Comparison of ENCODE assay signal across 21 cellular contexts in the genomic region with DNA sequence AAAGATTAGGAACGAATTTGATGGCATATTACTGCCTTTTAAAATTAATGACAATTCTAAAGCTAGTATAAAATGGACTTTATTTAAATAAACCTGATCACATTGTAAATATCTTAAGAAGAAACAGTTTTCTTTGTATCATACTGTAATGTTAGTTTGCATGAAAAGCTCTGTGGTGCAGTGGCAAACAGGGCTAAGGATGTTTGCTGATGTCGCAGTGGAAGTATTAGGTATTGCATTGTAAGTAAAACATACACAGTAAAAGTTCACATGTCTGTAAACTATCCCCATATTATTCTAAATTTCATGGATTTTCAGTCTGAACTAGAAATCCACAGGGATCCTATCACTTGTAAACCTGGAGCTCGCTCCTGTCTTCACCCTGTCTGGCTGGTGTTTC.
DNase-seq lines count a peak whose midpoint lies in the region; ATAC-seq and TF ChIP-seq lines count a peak whose summit lies in the region.
"Had no signal": no experiment of that assay in that cellular context is flagged by ENCODE, and none has a peak within 500 bp of the region (broad histone marks: within the 10 kb centered on the region; RNA-seq: fewer than 3 reads in every experiment).

No MANE protein-coding gene starts in this region.

- no peak overlapping the region for H3K27ac Mint-ChIP-seq in HFFc6
- H3K27ac Mint-ChIP-seq in glutamatergic neuron (ENCODE audit: unreplicated experiment), result no peak overlapping the region
- no peak overlapping the region for H3K27ac Mint-ChIP-seq in activated T-helper 2 cell treated with anti-CD3 and anti-CD28 coated beads, Interferon-gamma antibody, Interleukin-2, Interleukin-4, amounts not matched to agents 10 μg/mL and 5 μg/mL and 100 μg/mL, durations not matched to agents 14 hours and 24 hours and 36 hours
- H3K27ac Mint-ChIP-seq: activated naive CD4-positive, alpha-beta T cell treated with anti-CD3 and anti-CD28 coated beads, Interleukin-2, amount 50 U/mL, for 72 hours; activated T-cell treated with anti-CD3 and anti-CD28 coated beads, Interleukin-2, amount 50 U/mL, for 24 hours had no signal

- H3K27me3 Mint-ChIP-seq in HFFc6 (ENCODE audit: insufficient read depth) (peaks cover 4% of the 10 kb centered on the region; the same call in 1 of the 2 replicates), glutamatergic neuron (ENCODE audit: unreplicated experiment) (peaks cover 4% of the 10 kb centered on the region)
- peaks cover 6% of the 10 kb centered on the region for H3K27me3 Mint-ChIP-seq in activated T-helper 2 cell treated with anti-CD3 and anti-CD28 coated beads, Interferon-gamma antibody, Interleukin-2, Interleukin-4, amounts not matched to agents 10 μg/mL and 5 μg/mL and 100 μg/mL, durations not matched to agents 14 hours and 24 hours and 36 hours (ENCODE audit: low read depth)

- no peaks in the 10 kb centered on the region for H3K36me3 ChIP-seq in BJ (ENCODE audit: control insufficient read depth, insufficient read depth, low read length)
- H3K36me3 ChIP-seq: heart left ventricle, lower lobe of right lung, ovary, stomach had no signal

- no peak for ATAC-seq in HG02970 (IDR thresholded peaks at IDR 0.05; ENCODE audit: low FRiP score, unreplicated experiment)
- ATAC-seq: activated naive CD4-positive, alpha-beta T cell treated with anti-CD3 and anti-CD28 coated beads, Interleukin-2, amount 50 U/mL, for 72 hours; heart left ventricle; lower lobe of right lung; sciatic nerve had no signal

- no peak overlapping the region for H3K4me3 ChIP-seq in BJ (ENCODE audit: low read depth, low read length)
- H3K4me3 ChIP-seq in astrocyte of the spinal cord (ENCODE audit: low read depth, low read length), result no peak overlapping the region
- H3K4me3 ChIP-seq: heart left ventricle, lower lobe of right lung, ovary, stomach had no signal

- POLR2A ChIA-PET in BJ (lab: Charles Lee), result no interaction called here

- no peak overlapping the region for H3K4me3 Mint-ChIP-seq in HFFc6
- no peak overlapping the region for H3K4me3 Mint-ChIP-seq in glutamatergic neuron (ENCODE audit: unreplicated experiment)
- H3K4me3 Mint-ChIP-seq in activated T-helper 2 cell treated with anti-CD3 and anti-CD28 coated beads, Interferon-gamma antibody, Interleukin-2, Interleukin-4, amounts not matched to agents 10 μg/mL and 5 μg/mL and 100 μg/mL, durations not matched to agents 14 hours and 24 hours and 36 hours (ENCODE audit: low read depth), result no peak overlapping the region
- H3K4me3 Mint-ChIP-seq: activated T-cell treated with anti-CD3 and anti-CD28 coated beads, Interleukin-2, amount 50 U/mL, for 24 hours had no signal

- no peak for DNase-seq in BJ (ENCODE audit: low read depth)
- DNase-seq in HFFc6, result no peak
- no peak for DNase-seq in astrocyte of the spinal cord (ENCODE audit: low read depth, low spot score)
- no peak for DNase-seq in glutamatergic neuron
- no peak for DNase-seq in activated T-helper 2 cell treated with anti-CD3 and anti-CD28 coated beads, Interferon-gamma antibody, Interleukin-2, Interleukin-4, amounts not matched to agents 10 μg/mL and 5 μg/mL and 100 μg/mL, durations not matched to agents 14 hours and 24 hours and 36 hours (ENCODE audit: low spot score)
- no peak for DNase-seq in Ammon's horn (ENCODE audit: low spot score)
- no peak for DNase-seq in SHP77 treated with DMSO at 0.1 percent for 48 hours (lab: John Stamatoyannopoulos, UW)
- DNase-seq: activated CD4-positive, alpha-beta T cell treated with anti-CD3 and anti-CD28 coated beads, Interleukin-2, amount 50 U/mL, for 48 hours; activated T-cell treated with anti-CD3 and anti-CD28 coated beads, Interleukin-2, amount 50 U/mL, for 24 hours; AML-193; GF-D8; heart left ventricle; lower lobe of right lung; NCI-H1436; NCI-H2171 treated with DMSO at 0.1 percent for 48 hours; ovary; stimulated activated CD4-positive, alpha-beta T cell treated with anti-CD3 and anti-CD28 coated beads, Interleukin-1b, Interleukin-23, amount 100 ng/mL, for 48 hours; stomach had no signal

- in situ Hi-C loops in astrocyte of the spinal cord (cut with HindIII; ENCODE audit: low sequenced_read_pairs), result no loop called here

- intact Hi-C loops in activated T-helper 2 cell treated with anti-CD3 and anti-CD28 coated beads, Interferon-gamma antibody, Interleukin-2, Interleukin-4, amounts not matched to agents 10 μg/mL and 5 μg/mL and 100 μg/mL, durations not matched to agents 14 hours and 24 hours and 36 hours (cut with micrococcal nuclease), result no loop called here

- H3K4me1 Mint-ChIP-seq in HFFc6 (ENCODE audit: low read depth), result peaks cover 34% of the 10 kb centered on the region
- H3K4me1 Mint-ChIP-seq in glutamatergic neuron (ENCODE audit: low read depth, unreplicated experiment), result no peaks in the 10 kb centered on the region
- no peaks in the 10 kb centered on the region for H3K4me1 Mint-ChIP-seq in activated T-helper 2 cell treated with anti-CD3 and anti-CD28 coated beads, Interferon-gamma antibody, Interleukin-2, Interleukin-4, amounts not matched to agents 10 μg/mL and 5 μg/mL and 100 μg/mL, durations not matched to agents 14 hours and 24 hours and 36 hours (ENCODE audit: low read depth)

- TF ChIP-seq CTCF in BJ (IDR thresholded peaks at IDR 0.05; ENCODE audit: insufficient read depth, low read depth, low read length), result peak; percentile 23
- peak; percentile 69 for TF ChIP-seq CTCF in HFFc6 (IDR thresholded peaks at IDR 0.05)
- TF ChIP-seq CTCF in astrocyte of the spinal cord (IDR thresholded peaks at IDR 0.05; ENCODE audit: low read depth, low read length), result peak; percentile 16
- TF ChIP-seq CTCF in glutamatergic neuron (IDR thresholded peaks at IDR 0.05; ENCODE audit: partially characterized antibody, unreplicated experiment), result peak; percentile 51

- H3K27me3 ChIP-seq in BJ (ENCODE audit: control insufficient read depth, insufficient read depth, low read length), result no peaks in the 10 kb centered on the region
- H3K27me3 ChIP-seq: heart left ventricle, ovary, stomach had no signal

- CTCF ChIA-PET in BJ (lab: Yijun Ruan, JAX), result interaction anchor here (0.9 to 1.9 kb wide), 7 partner anchors 8 to 211 kb away, joined by 3 to 6 read pairs (median 4); no protein-coding TSS in a partner anchor

- no peaks in the 10 kb centered on the region for H3K36me3 Mint-ChIP-seq in HFFc6 (ENCODE audit: low read depth)
- no peaks in the 10 kb centered on the region for H3K36me3 Mint-ChIP-seq in glutamatergic neuron (ENCODE audit: unreplicated experiment)
- no peaks in the 10 kb centered on the region for H3K36me3 Mint-ChIP-seq in activated T-helper 2 cell treated with anti-CD3 and anti-CD28 coated beads, Interferon-gamma antibody, Interleukin-2, Interleukin-4, amounts not matched to agents 10 μg/mL and 5 μg/mL and 100 μg/mL, durations not matched to agents 14 hours and 24 hours and 36 hours (ENCODE audit: low read depth)
- H3K36me3 Mint-ChIP-seq: activated naive CD4-positive, alpha-beta T cell treated with anti-CD3 and anti-CD28 coated beads, Interleukin-2, amount 50 U/mL, for 72 hours had no signal

- H3K9me3 Mint-ChIP-seq in HFFc6 (no peaks in the 10 kb centered on the region), glutamatergic neuron (ENCODE audit: unreplicated experiment) (no peaks in the 10 kb centered on the region)
- H3K9me3 Mint-ChIP-seq in activated T-helper 2 cell treated with anti-CD3 and anti-CD28 coated beads, Interferon-gamma antibody, Interleukin-2, Interleukin-4, amounts not matched to agents 10 μg/mL and 5 μg/mL and 100 μg/mL, durations not matched to agents 14 hours and 24 hours and 36 hours, result no peaks in the 10 kb centered on the region
- H3K9me3 Mint-ChIP-seq: activated naive CD4-positive, alpha-beta T cell treated with anti-CD3 and anti-CD28 coated beads, Interleukin-2, amount 50 U/mL, for 72 hours; activated T-cell treated with anti-CD3 and anti-CD28 coated beads, Interleukin-2, amount 50 U/mL, for 24 hours had no signal

Comparison
In these comparisons a context has a peak if more than half of its experiments do, and no peak if none do; other contexts are left out.
1. CTCF ChIP-seq: peak in every context shown above with its lines; median percentile 69 in HFFc6; 51 in glutamatergic neuron; 23 in BJ; 16 in astrocyte of the spinal cord.